ENCODE assay signal across 22 cellular contexts in genomic region chr9:17272510-17272909, GRCh38.
DNase-seq lines count a peak whose midpoint lies in the region; ATAC-seq and TF ChIP-seq lines count a peak whose summit lies in the region.
"Had no signal": no experiment of that assay in that cellular context is flagged by ENCODE, and none has a peak within 500 bp of the region (broad histone marks: within the 10 kb centered on the region; RNA-seq: fewer than 3 reads in every experiment).

No MANE protein-coding gene starts in this region.

- H2AK5ac ChIP-seq in IMR-90 (ENCODE audit: low read depth, low read length) (no peak overlapping the region), neuronal stem cell (ENCODE audit: low read depth, low read length) (no peak overlapping the region)

- H3K9me3 Mint-ChIP-seq in nephron progenitor cell = peaks cover 20% of the 10 kb centered on the region
- H3K9me3 Mint-ChIP-seq in osteocyte (ENCODE audit: unreplicated experiment) = peaks cover 4% of the 10 kb centered on the region

- no peak overlapping the region for H2BK120ac ChIP-seq in IMR-90 (ENCODE audit: low read depth, low read length)
- H2BK120ac ChIP-seq in neuronal stem cell (ENCODE audit: low read depth, low read length) = no peak overlapping the region

- H3K27me3 Mint-ChIP-seq in nephron progenitor cell (ENCODE audit: low read depth, poor library complexity) = no peaks in the 10 kb centered on the region
- H3K27me3 Mint-ChIP-seq in osteocyte (ENCODE audit: unreplicated experiment) = no peaks in the 10 kb centered on the region
- H3K27me3 Mint-ChIP-seq: memory B cell; naive thymus-derived CD8-positive, alpha-beta T cell had no signal

- CTCF ChIA-PET in IMR-90 (lab: Yijun Ruan, JAX) = no interaction called here

- peak; percentile 83 for ATAC-seq in GM18907 (IDR thresholded peaks at IDR 0.05; ENCODE audit: unreplicated experiment)
- peak; percentile 69 for ATAC-seq in HG02610 (IDR thresholded peaks at IDR 0.05; ENCODE audit: unreplicated experiment)
- peak; percentile 24; the same call in 1 of the 2 replicates for ATAC-seq in IMR-90 (ENCODE audit: low read depth)
- ATAC-seq: body of pancreas; naive thymus-derived CD8-positive, alpha-beta T cell; Panc1 had no signal

- H4K91ac ChIP-seq in IMR-90 (ENCODE audit: insufficient read depth, low read depth, low read length) = no peak overlapping the region
- no peak overlapping the region for H4K91ac ChIP-seq in neuronal stem cell (ENCODE audit: low read depth, low read length, poor library complexity)

- no peak overlapping the region for H2BK20ac ChIP-seq in IMR-90 (ENCODE audit: low read depth, low read length)

- no peak for TF ChIP-seq RAD21 in IMR-90 (IDR thresholded peaks at IDR 0.05; ENCODE audit: low read length)

- no peak overlapping the region for H3K27ac ChIP-seq in IMR-90 (ENCODE audit: insufficient read depth, low read length)
- no peak overlapping the region for H3K27ac ChIP-seq in neuronal stem cell (replicated peaks; ENCODE audit: low read length)
- H3K27ac ChIP-seq: body of pancreas, GM23248, sigmoid colon, SJSA1, thyroid gland had no signal

- H3K9ac ChIP-seq in IMR-90 (ENCODE audit: low read depth, low read length) (no peak overlapping the region), neuronal stem cell (ENCODE audit: low read depth, low read length, poor library complexity) (no peak overlapping the region)
- H3K9ac ChIP-seq: GM23248 had no signal

- DNase-seq in IMR-90 (no peak), nephron progenitor cell (no peak), neuronal stem cell (ENCODE audit: low spot score) (no peak), osteocyte (ENCODE audit: extremely low spot score, unreplicated experiment) (no peak)
- DNase-seq in stimulated activated CD4-positive, alpha-beta T cell treated with anti-CD3 and anti-CD28 coated beads, Interleukin-4, amount 100 ng/mL, for 1 hour = no peak
- DNase-seq: activated CD4-positive, alpha-beta T cell treated with anti-CD3 and anti-CD28 coated beads for 48 hours; body of pancreas; effector CD8-positive, alpha-beta T cell; GF-D8; GM23248; KBM-7; naive thymus-derived CD8-positive, alpha-beta T cell; NCI-H1092; NCI-H1930; sigmoid colon; stimulated activated naive CD4-positive, alpha-beta T cell; thyroid gland had no signal

- no peaks in the 10 kb centered on the region for H3K9me1 ChIP-seq in IMR-90 (ENCODE audit: insufficient read depth, low read length)

- no peak overlapping the region for H3K4me2 ChIP-seq in IMR-90 (ENCODE audit: low read depth, low read length)
- no peak overlapping the region for H3K4me2 ChIP-seq in neuronal stem cell (ENCODE audit: insufficient read depth, low read length, poor library complexity, severe bottlenecking)

- H3K4me1 Mint-ChIP-seq in nephron progenitor cell = peaks cover 12% of the 10 kb centered on the region
- H3K4me1 Mint-ChIP-seq in osteocyte (ENCODE audit: unreplicated experiment) = peaks cover 11% of the 10 kb centered on the region
- H3K4me1 Mint-ChIP-seq: memory B cell; naive thymus-derived CD8-positive, alpha-beta T cell had no signal

- H3K27me3 ChIP-seq in IMR-90 (ENCODE audit: control insufficient read depth, insufficient read depth, low read length) (no peaks in the 10 kb centered on the region), neuronal stem cell (ENCODE audit: control insufficient read depth in 3 of 3, insufficient read depth in 3 of 3, low read depth in 1 of 3, low read length in 3 of 3) (no peaks in the 10 kb centered on the region)
- H3K27me3 ChIP-seq: body of pancreas, sigmoid colon, SJSA1, thyroid gland had no signal

- no peak overlapping the region for H4K5ac ChIP-seq in IMR-90 (ENCODE audit: low read depth, low read length)

- H3K79me1 ChIP-seq in IMR-90 (ENCODE audit: low read depth in 1 of 2, low read length in 2 of 2) = peaks cover 0 to 3% of the 10 kb centered on the region in 2 experiments; a peak in 1 of 4 replicates
- H3K79me1 ChIP-seq in neuronal stem cell (ENCODE audit: low read depth, low read length) = no peaks in the 10 kb centered on the region

- no peaks in the 10 kb centered on the region for H3K9me3 ChIP-seq in IMR-90 (ENCODE audit: control insufficient read depth, insufficient read depth, low read length)
- H3K9me3 ChIP-seq in neuronal stem cell (replicated peaks in 1 of 2; ENCODE audit: control insufficient read depth in 2 of 2, insufficient read depth in 1 of 2, low read depth in 1 of 2, low read length in 2 of 2) = no peaks in the 10 kb centered on the region
- H3K9me3 ChIP-seq: body of pancreas, sigmoid colon, SJSA1, thyroid gland had no signal

- H3K4ac ChIP-seq in IMR-90 (ENCODE audit: low read depth, low read length) (no peak overlapping the region), neuronal stem cell (ENCODE audit: low read length) (no peak overlapping the region)

- intact Hi-C loops in IMR-90 (cut with micrococcal nuclease) = no loop called here

- H3K36me3 ChIP-seq in IMR-90 (ENCODE audit: control insufficient read depth, insufficient read depth, low read length) (no peaks in the 10 kb centered on the region), neuronal stem cell (replicated peaks in 1 of 2; ENCODE audit: control insufficient read depth in 2 of 2, insufficient read depth in 2 of 2, low read length in 2 of 2) (no peaks in the 10 kb centered on the region)
- H3K36me3 ChIP-seq: sigmoid colon, SJSA1, thyroid gland had no signal

- no TSS peak for BruUV-seq in IMR-90 (replicated peaks; lab: Mats Ljungman, UMichigan)

- in situ Hi-C loops in IMR-90 (cut with MboI; ENCODE audit: low sequenced_read_pairs) = no loop called here

- H3K56ac ChIP-seq in IMR-90 (ENCODE audit: extremely low read depth, insufficient read depth, low read length) = no peak overlapping the region

- no peak overlapping the region for H2AK9ac ChIP-seq in IMR-90 (replicated peaks; ENCODE audit: low read depth, low read length, poor library complexity)

- H3K36me3 Mint-ChIP-seq in nephron progenitor cell (ENCODE audit: low read depth) = peaks cover 25% of the 10 kb centered on the region
- H3K36me3 Mint-ChIP-seq in osteocyte (ENCODE audit: unreplicated experiment) = peaks cover 6% of the 10 kb centered on the region
- H3K36me3 Mint-ChIP-seq: naive thymus-derived CD8-positive, alpha-beta T cell had no signal

- H3K23ac ChIP-seq in IMR-90 (ENCODE audit: low read depth, low read length) (no peak overlapping the region), neuronal stem cell (ENCODE audit: low read depth, low read length, poor library complexity) (no peak overlapping the region)

- no peak for TF ChIP-seq POLR2A in IMR-90 (IDR thresholded peaks at IDR 0.05; ENCODE audit: low read depth, low read length)

- H2BK5ac ChIP-seq in IMR-90 (ENCODE audit: low read depth, low read length, poor library complexity, severe bottlenecking) = no peak overlapping the region
- no peak overlapping the region for H2BK5ac ChIP-seq in neuronal stem cell (ENCODE audit: low read length)

- H3K4me3 ChIP-seq in IMR-90 (ENCODE audit: insufficient read depth, low read depth, low read length) (no peak overlapping the region), neuronal stem cell (ENCODE audit: low read length in 2 of 2) (no peak overlapping the region)
- H3K4me3 ChIP-seq: body of pancreas, GM23248, sigmoid colon, SJSA1, thyroid gland had no signal

- H3K4me1 ChIP-seq in IMR-90 (ENCODE audit: control insufficient read depth, insufficient read depth, low read length) = no peaks in the 10 kb centered on the region
- no peaks in the 10 kb centered on the region for H3K4me1 ChIP-seq in neuronal stem cell (ENCODE audit: control insufficient read depth in 2 of 2, insufficient read depth in 1 of 2, low read depth in 1 of 2, low read length in 2 of 2)
- H3K4me1 ChIP-seq: body of pancreas, SJSA1, thyroid gland had no signal

- no peak overlapping the region for H3K4me3 Mint-ChIP-seq in nephron progenitor cell
- H3K4me3 Mint-ChIP-seq in osteocyte (ENCODE audit: unreplicated experiment) = no peak overlapping the region
- H3K4me3 Mint-ChIP-seq: memory B cell; naive thymus-derived CD8-positive, alpha-beta T cell had no signal

- no peak overlapping the region for H2BK12ac ChIP-seq in neuronal stem cell (ENCODE audit: low read length)

- no peaks in the 10 kb centered on the region for H4K20me1 ChIP-seq in IMR-90 (ENCODE audit: insufficient read depth, low read length)

- no peak overlapping the region for H2BK15ac ChIP-seq in IMR-90 (ENCODE audit: low read depth, low read length)
- no peak overlapping the region for H2BK15ac ChIP-seq in neuronal stem cell (ENCODE audit: low read length)

- dilution Hi-C loops in IMR-90 (cut with HindIII; ENCODE audit: low sequenced_read_pairs, unreplicated experiment) = no loop called here

- H4K8ac ChIP-seq in IMR-90 (ENCODE audit: low read depth in 2 of 2, low read length in 2 of 2) = no peak overlapping the region
- no peak overlapping the region for H4K8ac ChIP-seq in neuronal stem cell (ENCODE audit: low read depth, low read length)

- H3K14ac ChIP-seq in IMR-90 (replicated peaks; ENCODE audit: low read depth, low read length) = no peak overlapping the region
- H3K14ac ChIP-seq in neuronal stem cell (ENCODE audit: low read length) = no peak overlapping the region

- TF ChIP-seq CTCF in IMR-90 (conservative IDR thresholded peaks at IDR 0.05; ENCODE audit: low read depth, low read length) (no peak), nephron progenitor cell (IDR thresholded peaks at IDR 0.05) (no peak), osteocyte (IDR thresholded peaks at IDR 0.05) (no peak)

- H3K18ac ChIP-seq in IMR-90 (ENCODE audit: low read depth, low read length) = no peak overlapping the region
- no peak overlapping the region for H3K18ac ChIP-seq in neuronal stem cell (ENCODE audit: low read length)

- H2AFZ ChIP-seq in IMR-90 (replicated peaks; ENCODE audit: low read length, poor library complexity) (no peak overlapping the region), neuronal stem cell (ENCODE audit: low read length) (no peak overlapping the region)
- H2AFZ ChIP-seq: GM23248 had no signal

- POLR2A ChIA-PET in IMR-90 (lab: Charles Lee; ENCODE audit: unreplicated experiment) = no interaction called here

- H3K27ac Mint-ChIP-seq in nephron progenitor cell (peak overlapping the region; percentile 7), osteocyte (ENCODE audit: unreplicated experiment) (no peak overlapping the region)
- H3K27ac Mint-ChIP-seq: memory B cell; naive thymus-derived CD8-positive, alpha-beta T cell had no signal

TF ChIP-seq in IMR-90, 13 proteins besides CTCF, POLR2A, EP300 and RAD21:
- TF ChIP-seq MXI1 (IDR thresholded peaks at IDR 0.05; ENCODE audit: borderline replicate concordance, low read depth, low read length) (no peak), FOS (IDR thresholded peaks at IDR 0.05; ENCODE audit: low read depth, low read length) (no peak), NFE2L2 (IDR thresholded peaks at IDR 0.05; ENCODE audit: low read depth, low read length) (no peak)

Comparison
In these comparisons a context has a peak if more than half of its experiments do, and no peak if none do; other contexts are left out.
1. ATAC-seq: peak in every context shown above with its lines; median percentile 83 in GM18907; 69 in HG02610; 24 in IMR-90.